In the genomic region with DNA sequence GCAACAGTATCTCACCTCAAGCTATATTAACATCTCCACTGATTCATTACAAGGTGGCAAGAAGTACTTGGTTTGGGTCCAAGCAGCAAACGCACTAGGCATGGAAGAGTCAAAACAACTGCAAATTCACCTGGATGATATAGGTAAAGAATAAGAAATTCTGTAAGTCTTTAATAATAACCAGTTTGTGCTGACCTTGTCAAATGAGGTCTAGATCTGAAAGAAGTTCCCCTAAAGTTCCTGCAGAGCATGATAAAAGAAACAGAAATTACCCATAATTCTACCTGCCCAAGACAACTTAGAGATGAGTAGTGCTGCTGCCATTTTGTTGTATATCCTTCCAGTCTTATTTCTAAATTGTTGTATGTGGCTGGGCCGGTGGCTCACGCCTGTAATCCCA, we compare ENCODE assay signal across 38 cellular contexts. TPM values are rescaled to one million over a fixed set of nuclear protein-coding genes. Genes with fewer than 3 reads are reported as not detected.
"Had no signal": no experiment of that assay in that cellular context is flagged by ENCODE, and none has a peak within 500 bp of the region (broad histone marks: within the 10 kb centered on the region; RNA-seq: fewer than 3 reads in every experiment).

No MANE protein-coding gene starts in this region.

- H3K9me3 ChIP-seq: adrenal gland, body of pancreas, breast epithelium had no signal

- H3K4me1 ChIP-seq: adrenal gland, body of pancreas, breast epithelium had no signal

- H3K27me3 ChIP-seq: adrenal gland, body of pancreas, brain microvascular endothelial cell, breast epithelium had no signal

- H3K27ac Mint-ChIP-seq: activated B cell treated with CpG ODN at 0.5 μM for 24 hours; activated CD4-positive, alpha-beta memory T cell treated with anti-CD3 and anti-CD28 coated beads for 36 hours; activated CD4-positive, alpha-beta T cell treated with anti-CD3 and anti-CD28 coated beads, Interleukin-2, amount 10 ng/mL, durations not matched to agents 24 days and 14 days; activated CD8-positive, alpha-beta T cell treated with anti-CD3 and anti-CD28 coated beads for 36 hours; activated naive CD4-positive, alpha-beta T cell treated with anti-CD3 and anti-CD28 coated beads for 36 hours; activated naive CD4-positive, alpha-beta T cell treated with anti-CD3 and anti-CD28 coated beads, Interleukin-2, amount 50 U/mL, for 72 hours; activated naive CD8-positive, alpha-beta T cell treated with anti-CD3 and anti-CD28 coated beads for 36 hours; activated T-cell treated with anti-CD3 and anti-CD28 coated beads, Interleukin-2, amount 50 U/mL, for 72 hours; activated T-helper 1 cell treated with anti-CD3 and anti-CD28 coated beads, Interleukin-12 subunit alpha, Interleukin-12 subunit beta, Interleukin-2, Interleukin-4 antibody, amounts not matched to agents 30 ng/mL and 10 ng/mL and 1 ng/mL, durations not matched to agents 14 hours and 24 hours and 36 hours; activated T-helper 17 cell treated with anti-CD3 and anti-CD28 coated beads, Interleukin-2, amount 50 U/mL, for 72 hours; T-helper 1 cell treated with Interleukin-12 subunit alpha and Interleukin-12 subunit beta and Interleukin-4 antibody, amounts not matched to agents 30 μg/mL and 1 μg/mL, for 36 hours; T-helper 2 cell treated with Interferon-gamma antibody and Interleukin-4, amounts not matched to agents 5 μg/mL and 100 μg/mL, for 36 hours had no signal

- DNase-seq: activated B cell treated with CpG ODN at 0.5 μM for 24 hours; activated CD4-positive, alpha-beta memory T cell treated with anti-CD3 and anti-CD28 coated beads for 36 hours; activated CD4-positive, alpha-beta T cell treated with anti-CD3 and anti-CD28 coated beads for 4 hours; activated CD4-positive, alpha-beta T cell treated with anti-CD3 and anti-CD28 coated beads, Interleukin-2, amount 50 U/mL, for 1 hour; activated CD4-positive, alpha-beta T cell treated with anti-CD3 and anti-CD28 coated beads, Interleukin-2, amount 50 U/mL, for 4 hours; activated CD4-positive, CD25-positive, alpha-beta regulatory T cell treated with anti-CD3 and anti-CD28 coated beads, Interleukin-2, amount 50 U/mL, for 72 hours; activated CD8-positive, alpha-beta memory T cell treated with anti-CD3 and anti-CD28 coated beads, Interleukin-2, amount 50 U/mL, for 4 hours; activated CD8-positive, alpha-beta T cell treated with anti-CD3 and anti-CD28 coated beads for 36 hours; activated effector memory CD4-positive, alpha-beta T cell treated with anti-CD3 and anti-CD28 coated beads, Interleukin-2, amount 50 U/mL, for 16 hours; activated gamma-delta T cell treated with Interleukin-2 at 50 U/mL for 16 hours; activated naive CD4-positive, alpha-beta T cell; activated naive CD4-positive, alpha-beta T cell treated with anti-CD3 and anti-CD28 coated beads for 36 hours; activated naive CD4-positive, alpha-beta T cell treated with anti-CD3 and anti-CD28 coated beads, Interleukin-2, amount 50 U/mL, for 16 hours; activated naive CD8-positive, alpha-beta T cell treated with anti-CD3 and anti-CD28 coated beads for 36 hours; activated T-cell treated with anti-CD3 and anti-CD28 coated beads for 4 hours; activated T-cell treated with anti-CD3 and anti-CD28 coated beads, Interleukin-2, amount 50 U/mL, for 1 hour; activated T-cell treated with anti-CD3 and anti-CD28 coated beads, Interleukin-2, amount 50 U/mL, for 4 hours; activated T-cell treated with anti-CD3 and anti-CD28 coated beads, Interleukin-2, amount 50 U/mL, for 72 hours; adrenal gland; amniotic stem cell; aorta; body of pancreas; brain microvascular endothelial cell; central memory CD4-positive, alpha-beta T cell; T-helper 1 cell; T-helper 2 cell; T-helper 9 cell had no signal

- H3K4me1 Mint-ChIP-seq: activated B cell treated with CpG ODN at 0.5 μM for 24 hours had no signal

- H3K27ac ChIP-seq: adrenal gland, body of pancreas, brain microvascular endothelial cell, breast epithelium, VCaP had no signal

- H3K9me3 Mint-ChIP-seq: activated B cell treated with CpG ODN at 0.5 μM for 24 hours; activated CD4-positive, alpha-beta memory T cell treated with anti-CD3 and anti-CD28 coated beads for 36 hours; activated naive CD4-positive, alpha-beta T cell treated with anti-CD3 and anti-CD28 coated beads for 36 hours; activated naive CD8-positive, alpha-beta T cell treated with anti-CD3 and anti-CD28 coated beads for 36 hours; activated T-cell treated with anti-CD3 and anti-CD28 coated beads, Interleukin-2, amount 50 U/mL, for 72 hours had no signal

- FAIRE-seq: astrocyte, TTC549 had no signal

- H3K36me3 ChIP-seq: adrenal gland, brain microvascular endothelial cell, breast epithelium had no signal

- H3K27me3 Mint-ChIP-seq: activated CD4-positive, alpha-beta T cell treated with anti-CD3 and anti-CD28 coated beads, Interleukin-2, amount 10 ng/mL, durations not matched to agents 24 days and 14 days; activated CD8-positive, alpha-beta T cell treated with anti-CD3 and anti-CD28 coated beads for 36 hours; activated T-helper 17 cell treated with anti-CD3 and anti-CD28 coated beads, Interleukin-2, amount 50 U/mL, for 72 hours had no signal

- H3K4me3 Mint-ChIP-seq: activated B cell treated with CpG ODN at 0.5 μM for 24 hours; activated CD4-positive, alpha-beta memory T cell treated with anti-CD3 and anti-CD28 coated beads for 36 hours; activated CD4-positive, alpha-beta T cell treated with anti-CD3 and anti-CD28 coated beads, Interleukin-2, amount 10 ng/mL, durations not matched to agents 24 days and 14 days; activated CD8-positive, alpha-beta T cell treated with anti-CD3 and anti-CD28 coated beads for 36 hours; activated naive CD4-positive, alpha-beta T cell treated with anti-CD3 and anti-CD28 coated beads for 36 hours; activated naive CD8-positive, alpha-beta T cell treated with anti-CD3 and anti-CD28 coated beads for 36 hours; activated T-cell treated with anti-CD3 and anti-CD28 coated beads, Interleukin-2, amount 50 U/mL, for 4 hours; activated T-cell treated with anti-CD3 and anti-CD28 coated beads, Interleukin-2, amount 50 U/mL, for 72 hours; activated T-helper 1 cell treated with anti-CD3 and anti-CD28 coated beads, Interleukin-12 subunit alpha, Interleukin-12 subunit beta, Interleukin-2, Interleukin-4 antibody, amounts not matched to agents 30 ng/mL and 10 ng/mL and 1 ng/mL, durations not matched to agents 14 hours and 24 hours and 36 hours; activated T-helper 17 cell treated with anti-CD3 and anti-CD28 coated beads, Interleukin-2, amount 50 U/mL, for 72 hours; T-helper 1 cell treated with Interleukin-12 subunit alpha and Interleukin-12 subunit beta and Interleukin-4 antibody, amounts not matched to agents 30 μg/mL and 1 μg/mL, for 36 hours; T-helper 2 cell treated with Interferon-gamma antibody and Interleukin-4, amounts not matched to agents 5 μg/mL and 100 μg/mL, for 36 hours had no signal

- ATAC-seq: activated CD8-positive, alpha-beta T cell treated with anti-CD3 and anti-CD28 coated beads for 36 hours; activated naive CD4-positive, alpha-beta T cell treated with anti-CD3 and anti-CD28 coated beads, Interleukin-2, amount 50 U/mL, for 72 hours; activated T-cell treated with anti-CD3 and anti-CD28 coated beads, Interleukin-2, amount 50 U/mL, for 4 hours; activated T-cell treated with anti-CD3 and anti-CD28 coated beads, Interleukin-2, amount 50 U/mL, for 72 hours; activated T-helper 17 cell treated with anti-CD3 and anti-CD28 coated beads, Interleukin-2, amount 50 U/mL, for 72 hours; body of pancreas had no signal

- H3K4me3 ChIP-seq: adrenal gland, body of pancreas, breast epithelium had no signal

RNA-seq across cellular contexts. Expression of a gene that starts 34.5 kb away (rescaled TPM):
- total RNA-seq: activated B cell treated with CpG ODN at 0.5 μM for 24 hours, astrocyte, breast epithelium, cardiac septum had no signal
- polyA plus RNA-seq: aorta had no signal
